8 cellular contexts compared by ENCODE assay signal in the genomic region with DNA sequence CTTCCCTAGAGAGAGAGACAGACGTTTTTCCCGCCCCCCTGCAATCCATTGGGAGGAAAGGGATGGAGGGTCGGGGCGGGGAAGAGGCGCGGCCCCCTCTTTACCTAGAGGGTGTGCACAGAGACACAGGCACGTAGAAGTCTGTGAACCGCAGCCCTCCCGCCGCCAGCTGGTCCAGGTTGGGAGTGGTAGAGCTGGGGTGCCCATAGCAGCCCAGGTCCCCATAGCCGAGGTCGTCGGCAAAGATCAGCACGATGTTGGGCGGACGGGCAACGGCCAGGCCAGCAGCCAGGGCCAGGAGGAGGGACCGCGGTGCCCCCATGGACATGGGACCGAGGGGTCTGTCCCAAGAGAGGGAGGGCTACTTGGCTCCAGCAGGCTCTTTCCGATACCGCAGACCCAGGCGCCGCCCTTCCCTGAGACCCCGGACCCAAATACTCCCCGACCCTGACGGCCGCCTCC. TPM values are rescaled to one million over a fixed set of nuclear protein-coding genes. Genes with fewer than 3 reads are reported as not detected.
DNase-seq lines count a peak whose midpoint lies in the region; ATAC-seq and TF ChIP-seq lines count a peak whose summit lies in the region.

No MANE protein-coding gene starts in this region.

- H3K9ac ChIP-seq in parathyroid adenoma, result peak overlapping the region; percentile 72

- H3K4me1 ChIP-seq in parathyroid adenoma, result peaks cover under 1% of the 10 kb centered on the region

- peak overlapping the region; percentile 99 for H3K4me2 ChIP-seq in parathyroid adenoma (ENCODE audit: low read length)

- POLR2A ChIA-PET in WTC11 (lab: Charles Lee), result interaction anchor here (0.6 to 1.9 kb wide), 2 partner anchors 13 to 15 kb away, joined by 3 to 12 read pairs; no protein-coding TSS in a partner anchor

- no peak overlapping the region for H3K27ac Mint-ChIP-seq in WTC11

- peaks cover 7% of the 10 kb centered on the region for H3K36me3 ChIP-seq in GM06990 (ENCODE audit: control insufficient read depth, insufficient read depth, low read length)
- no peaks in the 10 kb centered on the region for H3K36me3 ChIP-seq in parathyroid adenoma (ENCODE audit: control insufficient read depth, insufficient read depth, low read length)

- no peaks in the 10 kb centered on the region for H3K9me3 Mint-ChIP-seq in WTC11

- H3K9me3 ChIP-seq in parathyroid adenoma (ENCODE audit: control insufficient read depth, low read length), result no peaks in the 10 kb centered on the region

- CTCF ChIA-PET in WTC11 (lab: Charles Lee), result interaction anchor here (1.0 to 4.5 kb wide), 13 partner anchors 13 to 120 kb away, joined by 3 to 78 read pairs (median 6); a partner anchor contains a TSS

- peaks cover 18% of the 10 kb centered on the region for H3K27me3 Mint-ChIP-seq in WTC11 (ENCODE audit: low read depth)

- peak overlapping the region; percentile 70 for H3K4me3 Mint-ChIP-seq in WTC11

- H3K79me2 ChIP-seq in parathyroid adenoma, result no peaks in the 10 kb centered on the region

- ATAC-seq in HG02759 (IDR thresholded peaks at IDR 0.05; ENCODE audit: unreplicated experiment) (peak; percentile 17), WTC11 (peak; percentile 24), GM19463 (IDR thresholded peaks at IDR 0.05; ENCODE audit: unreplicated experiment) (no peak), HG03025 (IDR thresholded peaks at IDR 0.05; ENCODE audit: low FRiP score, unreplicated experiment) (no peak)

- peak overlapping the region; percentile 89 for H2AFZ ChIP-seq in parathyroid adenoma

- H3K27me3 ChIP-seq in GM06990 (replicated peaks; ENCODE audit: control insufficient read depth, insufficient read depth, low read length), result no peaks in the 10 kb centered on the region
- no peaks in the 10 kb centered on the region for H3K27me3 ChIP-seq in parathyroid adenoma (ENCODE audit: control insufficient read depth, insufficient read depth, low read length)

- peak overlapping the region; percentile 67 for H3K27ac ChIP-seq in parathyroid adenoma

- TF ChIP-seq CTCF in GM06990 (IDR thresholded peaks at IDR 0.05; ENCODE audit: insufficient read depth, low read length, poor library complexity, severe bottlenecking) (no peak), WTC11 (IDR thresholded peaks at IDR 0.05) (no peak), fibroblast of villous mesenchyme (IDR thresholded peaks at IDR 0.05; ENCODE audit: insufficient read depth, low read depth, low read length) (no peak), parathyroid adenoma (IDR thresholded peaks at IDR 0.05) (no peak)

- H3K36me3 Mint-ChIP-seq in WTC11, result no peaks in the 10 kb centered on the region

- H3K4me1 Mint-ChIP-seq in WTC11, result peaks cover 7% of the 10 kb centered on the region

- DNase-seq in GM06990 (ENCODE audit: extremely low read depth, insufficient read length) (no peak), WTC11 (ENCODE audit: low spot score) (peak; percentile 48), fibroblast of villous mesenchyme (ENCODE audit: low read depth) (no peak), NOMO-1 treated with dmso at 0.1 percent for 144 hours (lab: John Stamatoyannopoulos, UW; ENCODE audit: unreplicated experiment) (no peak)

- H3K4me3 ChIP-seq in GM06990 (replicated peaks; ENCODE audit: low read depth, low read length) (peak overlapping the region; percentile 92), fibroblast of villous mesenchyme (ENCODE audit: low read depth, low read length) (peak overlapping the region; percentile 89), parathyroid adenoma (ENCODE audit: low read depth, low read length) (peak overlapping the region; percentile 88)

TF ChIP-seq in WTC11, 78 proteins besides CTCF, POLR2A, EP300 and RAD21 (continues in another document):
- TF ChIP-seq, protein P1, sequence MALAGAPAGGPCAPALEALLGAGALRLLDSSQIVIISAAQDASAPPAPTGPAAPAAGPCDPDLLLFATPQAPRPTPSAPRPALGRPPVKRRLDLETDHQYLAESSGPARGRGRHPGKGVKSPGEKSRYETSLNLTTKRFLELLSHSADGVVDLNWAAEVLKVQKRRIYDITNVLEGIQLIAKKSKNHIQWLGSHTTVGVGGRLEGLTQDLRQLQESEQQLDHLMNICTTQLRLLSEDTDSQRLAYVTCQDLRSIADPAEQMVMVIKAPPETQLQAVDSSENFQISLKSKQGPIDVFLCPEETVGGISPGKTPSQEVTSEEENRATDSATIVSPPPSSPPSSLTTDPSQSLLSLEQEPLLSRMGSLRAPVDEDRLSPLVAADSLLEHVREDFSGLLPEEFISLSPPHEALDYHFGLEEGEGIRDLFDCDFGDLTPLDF (CRISPR knock-in tag; IDR thresholded peaks at IDR 0.05), result no peak
- TF ChIP-seq, protein P2, sequence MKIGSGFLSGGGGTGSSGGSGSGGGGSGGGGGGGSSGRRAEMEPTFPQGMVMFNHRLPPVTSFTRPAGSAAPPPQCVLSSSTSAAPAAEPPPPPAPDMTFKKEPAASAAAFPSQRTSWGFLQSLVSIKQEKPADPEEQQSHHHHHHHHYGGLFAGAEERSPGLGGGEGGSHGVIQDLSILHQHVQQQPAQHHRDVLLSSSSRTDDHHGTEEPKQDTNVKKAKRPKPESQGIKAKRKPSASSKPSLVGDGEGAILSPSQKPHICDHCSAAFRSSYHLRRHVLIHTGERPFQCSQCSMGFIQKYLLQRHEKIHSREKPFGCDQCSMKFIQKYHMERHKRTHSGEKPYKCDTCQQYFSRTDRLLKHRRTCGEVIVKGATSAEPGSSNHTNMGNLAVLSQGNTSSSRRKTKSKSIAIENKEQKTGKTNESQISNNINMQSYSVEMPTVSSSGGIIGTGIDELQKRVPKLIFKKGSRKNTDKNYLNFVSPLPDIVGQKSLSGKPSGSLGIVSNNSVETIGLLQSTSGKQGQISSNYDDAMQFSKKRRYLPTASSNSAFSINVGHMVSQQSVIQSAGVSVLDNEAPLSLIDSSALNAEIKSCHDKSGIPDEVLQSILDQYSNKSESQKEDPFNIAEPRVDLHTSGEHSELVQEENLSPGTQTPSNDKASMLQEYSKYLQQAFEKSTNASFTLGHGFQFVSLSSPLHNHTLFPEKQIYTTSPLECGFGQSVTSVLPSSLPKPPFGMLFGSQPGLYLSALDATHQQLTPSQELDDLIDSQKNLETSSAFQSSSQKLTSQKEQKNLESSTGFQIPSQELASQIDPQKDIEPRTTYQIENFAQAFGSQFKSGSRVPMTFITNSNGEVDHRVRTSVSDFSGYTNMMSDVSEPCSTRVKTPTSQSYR (CRISPR knock-in tag; IDR thresholded peaks at IDR 0.05), result no peak
- TF ChIP-seq KAT7 (CRISPR knock-in tag; IDR thresholded peaks at IDR 0.05; ENCODE audit: borderline replicate concordance), result no peak
- TF ChIP-seq, protein P3, sequence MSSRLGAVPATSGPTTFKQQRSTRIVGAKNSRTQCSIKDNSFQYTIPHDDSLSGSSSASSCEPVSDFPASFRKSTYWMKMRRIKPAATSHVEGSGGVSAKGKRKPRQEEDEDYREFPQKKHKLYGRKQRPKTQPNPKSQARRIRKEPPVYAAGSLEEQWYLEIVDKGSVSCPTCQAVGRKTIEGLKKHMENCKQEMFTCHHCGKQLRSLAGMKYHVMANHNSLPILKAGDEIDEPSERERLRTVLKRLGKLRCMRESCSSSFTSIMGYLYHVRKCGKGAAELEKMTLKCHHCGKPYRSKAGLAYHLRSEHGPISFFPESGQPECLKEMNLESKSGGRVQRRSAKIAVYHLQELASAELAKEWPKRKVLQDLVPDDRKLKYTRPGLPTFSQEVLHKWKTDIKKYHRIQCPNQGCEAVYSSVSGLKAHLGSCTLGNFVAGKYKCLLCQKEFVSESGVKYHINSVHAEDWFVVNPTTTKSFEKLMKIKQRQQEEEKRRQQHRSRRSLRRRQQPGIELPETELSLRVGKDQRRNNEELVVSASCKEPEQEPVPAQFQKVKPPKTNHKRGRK (CRISPR knock-in tag; IDR thresholded peaks at IDR 0.05; ENCODE audit: borderline replicate concordance), result no peak
- TF ChIP-seq, protein P4, sequence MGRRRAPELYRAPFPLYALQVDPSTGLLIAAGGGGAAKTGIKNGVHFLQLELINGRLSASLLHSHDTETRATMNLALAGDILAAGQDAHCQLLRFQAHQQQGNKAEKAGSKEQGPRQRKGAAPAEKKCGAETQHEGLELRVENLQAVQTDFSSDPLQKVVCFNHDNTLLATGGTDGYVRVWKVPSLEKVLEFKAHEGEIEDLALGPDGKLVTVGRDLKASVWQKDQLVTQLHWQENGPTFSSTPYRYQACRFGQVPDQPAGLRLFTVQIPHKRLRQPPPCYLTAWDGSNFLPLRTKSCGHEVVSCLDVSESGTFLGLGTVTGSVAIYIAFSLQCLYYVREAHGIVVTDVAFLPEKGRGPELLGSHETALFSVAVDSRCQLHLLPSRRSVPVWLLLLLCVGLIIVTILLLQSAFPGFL (CRISPR knock-in tag; IDR thresholded peaks at IDR 0.05; ENCODE audit: borderline replicate concordance), result no peak
- TF ChIP-seq, protein P5, sequence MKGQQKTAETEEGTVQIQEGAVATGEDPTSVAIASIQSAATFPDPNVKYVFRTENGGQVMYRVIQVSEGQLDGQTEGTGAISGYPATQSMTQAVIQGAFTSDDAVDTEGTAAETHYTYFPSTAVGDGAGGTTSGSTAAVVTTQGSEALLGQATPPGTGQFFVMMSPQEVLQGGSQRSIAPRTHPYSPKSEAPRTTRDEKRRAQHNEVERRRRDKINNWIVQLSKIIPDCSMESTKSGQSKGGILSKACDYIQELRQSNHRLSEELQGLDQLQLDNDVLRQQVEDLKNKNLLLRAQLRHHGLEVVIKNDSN (CRISPR knock-in tag; IDR thresholded peaks at IDR 0.05), result peak; percentile 21; the same call in 1 of the 2 replicates
- no peak for TF ChIP-seq TCF7 (CRISPR knock-in tag; IDR thresholded peaks at IDR 0.05; ENCODE audit: low read depth)

RNA-seq across cellular contexts. Expression of a gene that starts 0.5 kb away (rescaled TPM):
- total RNA-seq in WTC11 (2021) (17.7 to 18.8 TPM (median 17.8 TPM) in 3 replicates), fibroblast of villous mesenchyme (9.9 and 19.0 TPM in 2 replicates)

RNA-seq across cellular contexts. Expression of a gene that starts 26.9 kb away (rescaled TPM):
- total RNA-seq in WTC11 (2021) (1.8 to 4.9 TPM (median 1.9 TPM) in 3 replicates), fibroblast of villous mesenchyme (0.32 and 0.43 TPM in 2 replicates)

RNA-seq across cellular contexts. Expression of a gene that starts 44.8 kb away (rescaled TPM):
- total RNA-seq in WTC11 (2021) (75.4 to 80.0 TPM (median 76.1 TPM) in 3 replicates), fibroblast of villous mesenchyme (18.1 and 24.5 TPM in 2 replicates)

RNA-seq across cellular contexts. Expression of a gene that starts 45.1 kb away (rescaled TPM):
- total RNA-seq in WTC11 (2021) (9.6 to 10.5 TPM (median 9.7 TPM) in 3 replicates), fibroblast of villous mesenchyme (0.64 and 0.86 TPM in 2 replicates)

RNA-seq across cellular contexts. Expression of a gene that starts 49.3 kb away (rescaled TPM):
- total RNA-seq in WTC11 (2021) (33.7 to 47.8 TPM (median 47.4 TPM) in 3 replicates), fibroblast of villous mesenchyme (3.2 and 3.9 TPM in 2 replicates)

Comparison
In these comparisons a context has a peak if more than half of its experiments do, and no peak if none do; other contexts are left out.
1. ATAC-seq: peak in HG02759 (single experiment) and WTC11 (single experiment); none in GM19463 (single experiment) and HG03025 (single experiment).
2. Peak in every context shown above with its lines, with median percentiles within 50 percentile points of each other: H3K4me3 ChIP-seq.